ENCODE assay signal across 1 cellular context in genomic region chr11:119700536-119701346, GRCh38.
TF ChIP-seq lines count a peak whose summit lies in the region.

No MANE protein-coding gene starts in this region.

TF ChIP-seq in HepG2, 621 proteins besides CTCF, POLR2A, EP300 and RAD21 (continued from another document):
- TF ChIP-seq ZNF142 (CRISPR knock-in tag; IDR thresholded peaks at IDR 0.05) (no peak), CBX1 (IDR thresholded peaks at IDR 0.05; ENCODE audit: low read depth) (no peak), SAP130 (CRISPR knock-in tag; IDR thresholded peaks at IDR 0.05; ENCODE audit: low read depth) (0 out of 2 replicates have a peak, but pooled peaks have one; percentile 22), TCF7L2 (IDR thresholded peaks at IDR 0.05; ENCODE audit: low read depth, low read length) (no peak), TEAD3 (CRISPR knock-in tag; optimal IDR thresholded peaks at IDR 0.05; ENCODE audit: borderline replicate concordance) (no peak), SATB2 (CRISPR knock-in tag; IDR thresholded peaks at IDR 0.05) (no peak), ATF4 (CRISPR knock-in tag; IDR thresholded peaks at IDR 0.05) (no peak), SOX13 (IDR thresholded peaks at IDR 0.05) (no peak), SOX13 (CRISPR knock-in tag; conservative IDR thresholded peaks at IDR 0.05 in 1 of 2, IDR thresholded peaks at IDR 0.05 in 1 of 2) (no peak), MBD4 (IDR thresholded peaks at IDR 0.05; ENCODE audit: borderline replicate concordance, low read length) (no peak), SKI (IDR thresholded peaks at IDR 0.05; ENCODE audit: partially characterized antibody) (no peak), ZNF597 (CRISPR knock-in tag; IDR thresholded peaks at IDR 0.05) (no peak), ZNF24 (IDR thresholded peaks at IDR 0.05) (no peak), KDM1A (CRISPR knock-in tag; IDR thresholded peaks at IDR 0.05) (peak; percentile 80; the same call in 1 of the 2 replicates), SRSF4 (IDR thresholded peaks at IDR 0.05; ENCODE audit: low read depth, low read length, poor library complexity, severe bottlenecking) (no peak), GABPB1 (CRISPR knock-in tag; IDR thresholded peaks at IDR 0.05) (no peak), ZNF850 (CRISPR knock-in tag; conservative IDR thresholded peaks at IDR 0.05) (no peak), ZNF800 (CRISPR knock-in tag; IDR thresholded peaks at IDR 0.05) (no peak), NR1H2 (CRISPR knock-in tag; IDR thresholded peaks at IDR 0.05; ENCODE audit: borderline replicate concordance, low read depth) (no peak), ZNF512B (CRISPR knock-in tag; IDR thresholded peaks at IDR 0.05; ENCODE audit: borderline replicate concordance) (no peak), ZNF768 (CRISPR knock-in tag; IDR thresholded peaks at IDR 0.05) (peak; percentile 85), SMARCE1 (IDR thresholded peaks at IDR 0.05; ENCODE audit: borderline replicate concordance) (no peak), ZNF761 (CRISPR knock-in tag; conservative IDR thresholded peaks at IDR 0.05) (no peak), ZFP36 (IDR thresholded peaks at IDR 0.05; ENCODE audit: borderline replicate concordance, low read depth, low read length, partially characterized antibody) (no peak), ZNF205 (CRISPR knock-in tag; IDR thresholded peaks at IDR 0.05) (no peak), RARA (CRISPR knock-in tag; IDR thresholded peaks at IDR 0.05) (peak; percentile 52; the same call in 1 of the 2 replicates), PITX1 (CRISPR knock-in tag; IDR thresholded peaks at IDR 0.05) (no peak), ZNF350 (CRISPR knock-in tag; IDR thresholded peaks at IDR 0.05; ENCODE audit: borderline replicate concordance, low read depth) (no peak), HNRNPLL (IDR thresholded peaks at IDR 0.05; ENCODE audit: low read depth, low read length, poor library complexity, severe bottlenecking) (no peak), SMC3 (IDR thresholded peaks at IDR 0.05; ENCODE audit: low read length) (no peak), ZNF572 (CRISPR knock-in tag; IDR thresholded peaks at IDR 0.05) (no peak), CHD4 (IDR thresholded peaks at IDR 0.05; ENCODE audit: borderline replicate concordance, low read length) (peak; percentile 71; the same call in 1 of the 2 replicates), NCOA1 (CRISPR knock-in tag; IDR thresholded peaks at IDR 0.05) (no peak), THAP7 (CRISPR knock-in tag; IDR thresholded peaks at IDR 0.05) (no peak), TP53 (CRISPR knock-in tag; conservative IDR thresholded peaks at IDR 0.05) (no peak), SALL2 (CRISPR knock-in tag; IDR thresholded peaks at IDR 0.05) (no peak), NR2C2 (CRISPR knock-in tag; IDR thresholded peaks at IDR 0.05; ENCODE audit: borderline replicate concordance) (peak; percentile 51), FOSL2 (CRISPR knock-in tag; IDR thresholded peaks at IDR 0.05) (peak; percentile 37), JDP2 (CRISPR knock-in tag; IDR thresholded peaks at IDR 0.05; ENCODE audit: borderline replicate concordance) (no peak), KMT2A (CRISPR knock-in tag; IDR thresholded peaks at IDR 0.05) (no peak), ATF5 (CRISPR knock-in tag; IDR thresholded peaks at IDR 0.05; ENCODE audit: low read depth) (no peak), SIX1 (CRISPR knock-in tag; IDR thresholded peaks at IDR 0.05; ENCODE audit: borderline replicate concordance) (no peak), ZNF501 (CRISPR knock-in tag; IDR thresholded peaks at IDR 0.05) (no peak), EZH2 (conservative IDR thresholded peaks at IDR 0.05; ENCODE audit: low read depth, low read length) (no peak), ATF3 (CRISPR knock-in tag; IDR thresholded peaks at IDR 0.05) (no peak)
